ENCODE assay signal across 13 cellular contexts in the genomic region with DNA sequence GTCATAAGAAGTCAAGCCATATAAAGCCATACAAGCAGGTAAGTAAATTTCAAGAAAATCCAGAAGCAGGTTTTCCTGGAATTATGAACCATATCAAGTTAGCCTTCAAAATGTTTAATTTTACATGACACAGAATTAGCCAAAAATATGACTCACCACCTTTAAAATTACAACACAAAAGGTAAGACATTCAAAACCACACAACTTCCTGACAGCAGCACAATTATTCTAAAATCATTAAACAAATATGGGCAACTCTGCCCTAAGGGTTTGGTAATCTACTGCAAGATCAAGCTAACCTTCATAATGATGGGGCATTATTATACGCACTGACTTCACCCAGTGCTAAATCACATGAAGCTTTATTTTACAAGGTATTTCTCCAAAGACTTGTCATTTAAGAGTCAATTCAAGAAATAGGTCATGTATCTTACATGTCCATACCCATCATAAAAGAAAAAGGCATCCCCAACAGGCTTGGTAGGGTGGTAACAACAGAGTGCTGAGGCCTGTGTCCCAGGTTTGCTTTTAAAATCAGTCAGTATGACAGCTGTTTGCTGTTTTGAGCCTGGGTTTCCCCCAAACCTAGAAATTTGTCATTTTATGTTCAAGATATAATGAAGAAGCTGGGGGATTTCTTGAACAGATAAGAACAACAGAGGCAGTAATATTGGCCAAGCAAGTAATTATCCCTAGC. TPM values are rescaled to one million over a fixed set of nuclear protein-coding genes. Genes with fewer than 3 reads are reported as not detected.
DNase-seq lines count a peak whose midpoint lies in the region; TF ChIP-seq lines count a peak whose summit lies in the region.
"Had no signal": no experiment of that assay in that cellular context is flagged by ENCODE, and none has a peak within 500 bp of the region (broad histone marks: within the 10 kb centered on the region; RNA-seq: fewer than 3 reads in every experiment).

No MANE protein-coding gene starts in this region.

- peak overlapping the region; percentile 88 for H3K27ac Mint-ChIP-seq in activated CD4-positive, alpha-beta memory T cell treated with anti-CD3 and anti-CD28 coated beads for 36 hours

- no peak for TF ChIP-seq CTCF in GM20000 (IDR thresholded peaks at IDR 0.05; ENCODE audit: extremely low read depth, missing control alignments)
- TF ChIP-seq CTCF in fibroblast of villous mesenchyme (IDR thresholded peaks at IDR 0.05; ENCODE audit: insufficient read depth, low read depth, low read length) = no peak

- H3K4me3 ChIP-seq in fibroblast of villous mesenchyme (ENCODE audit: low read depth, low read length) = no peak overlapping the region
- H3K4me3 ChIP-seq: SJSA1, skin epidermis had no signal

- peaks cover 33% of the 10 kb centered on the region for H3K4me1 Mint-ChIP-seq in activated CD4-positive, alpha-beta memory T cell treated with anti-CD3 and anti-CD28 coated beads for 36 hours (ENCODE audit: low read depth)

- CTCF ChIA-PET in activated CD4-positive, alpha-beta memory T cell treated with anti-CD3 and anti-CD28 coated beads for 36 hours (lab: Charles Lee) = interaction anchor here (1.0 kb wide), 2 partner anchors 16 to 125 kb away, joined by 3 to 4 read pairs; partner anchors contain the start of genes RCBTB1 and SETDB2

- H3K9me3 Mint-ChIP-seq in activated CD4-positive, alpha-beta memory T cell treated with anti-CD3 and anti-CD28 coated beads for 36 hours = no peaks in the 10 kb centered on the region

- no peaks in the 10 kb centered on the region for H3K27me3 Mint-ChIP-seq in activated CD4-positive, alpha-beta memory T cell treated with anti-CD3 and anti-CD28 coated beads for 36 hours

- DNase-seq in EL = peak; percentile 5
- peak; percentile 53 for DNase-seq in GM20000 (ENCODE audit: low spot score)
- DNase-seq in activated CD4-positive, alpha-beta memory T cell treated with anti-CD3 and anti-CD28 coated beads for 36 hours = peak; percentile 43
- peak; percentile 6 for DNase-seq in fibroblast of villous mesenchyme (ENCODE audit: low read depth)
- no peak for DNase-seq in DMS79 (lab: John Stamatoyannopoulos, UW)
- DNase-seq in COLO668 (lab: John Stamatoyannopoulos, UW; ENCODE audit: unreplicated experiment) = no peak
- no peak for DNase-seq in OCI-M2 (lab: John Stamatoyannopoulos, UW; ENCODE audit: unreplicated experiment)
- DNase-seq in NCI-H1105 treated with DMSO at 0.1 percent for 48 hours (lab: John Stamatoyannopoulos, UW) = no peak
- DNase-seq: anterior cingulate cortex, DMS 273 treated with DMSO at 0.1 percent for 48 hours, NCI-H2227 treated with DMSO at 0.1 percent for 48 hours had no signal

- POLR2A ChIA-PET in activated CD4-positive, alpha-beta memory T cell treated with anti-CD3 and anti-CD28 coated beads for 36 hours (lab: Charles Lee) = interaction anchor here (0.6 to 1.7 kb wide), 4 partner anchors 13 to 125 kb away, joined by 3 to 6 read pairs (median 3); partner anchors contain the start of genes PHF11 and RCBTB1

- intact Hi-C loops in activated CD4-positive, alpha-beta memory T cell treated with anti-CD3 and anti-CD28 coated beads for 36 hours (cut with micrococcal nuclease) = loop anchor here (1.0 to 2.0 kb wide), 4 partner anchors 15 to 115 kb away; partner anchors contain the start of gene RCBTB1

- peaks cover 13% of the 10 kb centered on the region for H3K36me3 Mint-ChIP-seq in activated CD4-positive, alpha-beta memory T cell treated with anti-CD3 and anti-CD28 coated beads for 36 hours

- no peak overlapping the region for H3K4me3 Mint-ChIP-seq in activated CD4-positive, alpha-beta memory T cell treated with anti-CD3 and anti-CD28 coated beads for 36 hours

RNA-seq across cellular contexts. Expression of gene RCBTB1, which starts 15.2 kb away (rescaled TPM):
- total RNA-seq in activated CD4-positive, alpha-beta memory T cell treated with anti-CD3 and anti-CD28 coated beads for 36 hours = 10 to 100 TPM; 18.7 to 19.3 TPM
- total RNA-seq in fibroblast of villous mesenchyme = 17.4 and 25.5 TPM in 2 replicates

RNA-seq across cellular contexts. Expression of gene ARL11, which starts 58.2 kb away (rescaled TPM):
- under 1 TPM; 0.33 to 0.34 TPM for total RNA-seq in activated CD4-positive, alpha-beta memory T cell treated with anti-CD3 and anti-CD28 coated beads for 36 hours
- total RNA-seq in fibroblast of villous mesenchyme = not detected in 2 replicates

Comparison
In these comparisons a context has a peak if more than half of its experiments do, and no peak if none do; other contexts are left out.
1. DNase-seq: peak in EL (single experiment), GM20000 (single experiment), activated CD4-positive, alpha-beta memory T cell treated with anti-CD3 and anti-CD28 coated beads for 36 hours (single experiment) and fibroblast of villous mesenchyme (single experiment); none in DMS79 (single experiment), COLO668 (single experiment), OCI-M2 (single experiment) and NCI-H1105 treated with DMSO at 0.1 percent for 48 hours (single experiment).